25 cellular contexts compared by ENCODE assay signal in the genomic region with DNA sequence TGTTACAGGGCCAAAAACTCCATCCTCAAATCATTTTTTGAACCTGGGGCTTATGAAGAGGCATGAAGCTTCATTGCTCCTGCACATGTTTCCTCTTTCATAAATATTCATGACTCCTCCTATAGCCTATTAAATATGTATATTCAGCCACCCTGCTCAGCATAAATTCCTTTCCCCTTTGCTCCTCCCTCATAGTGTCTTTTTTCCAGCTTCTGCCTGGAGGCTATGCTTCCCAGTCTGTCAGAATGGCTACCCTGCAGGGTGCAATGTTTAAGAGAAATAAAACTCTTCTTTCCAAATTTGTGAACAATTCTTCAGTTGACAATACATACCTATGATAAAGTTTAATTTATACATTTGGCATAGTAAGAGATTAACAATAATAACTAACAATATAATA.
"Had no signal": no experiment of that assay in that cellular context is flagged by ENCODE, and none has a peak within 500 bp of the region (broad histone marks: within the 10 kb centered on the region; RNA-seq: fewer than 3 reads in every experiment).

No MANE protein-coding gene starts in this region.

- H3K9me3 ChIP-seq: Peyer's patch, SJCRH30 had no signal

- ATAC-seq: activated CD8-positive, alpha-beta T cell treated with anti-CD3 and anti-CD28 coated beads, Interleukin-2, amount 10 ng/mL, durations not matched to agents 7 days and 5 days; activated naive CD4-positive, alpha-beta T cell treated with anti-CD3 and anti-CD28 coated beads, Interleukin-2, amount 50 U/mL, for 72 hours; activated naive CD8-positive, alpha-beta T cell treated with anti-CD3 and anti-CD28 coated beads, Interleukin-2, amount 50 U/mL, for 24 hours; activated T-cell treated with anti-CD3 and anti-CD28 coated beads, Interleukin-2, amount 50 U/mL, for 4 hours; SK-N-SH treated with all-trans-retinoic acid at 6 μM for 48 hours had no signal

- H3K36me3 ChIP-seq: Peyer's patch, SJCRH30 had no signal

- H3K27me3 ChIP-seq: Peyer's patch, SJCRH30 had no signal

- H3K4me1 ChIP-seq: Peyer's patch, SJCRH30 had no signal

- H3K4me3 ChIP-seq: Peyer's patch, SJCRH30 had no signal

- DNase-seq: activated CD4-positive, alpha-beta T cell treated with anti-CD3 and anti-CD28 coated beads for 48 hours; activated CD4-positive, alpha-beta T cell treated with anti-CD3 and anti-CD28 coated beads, Interleukin-2, amount 50 U/mL, for 4 hours; activated CD4-positive, CD25-positive, alpha-beta regulatory T cell treated with anti-CD3 and anti-CD28 coated beads, Interleukin-2, amount 50 U/mL, for 72 hours; activated CD8-positive, alpha-beta memory T cell treated with anti-CD3 and anti-CD28 coated beads, Interleukin-2, amount 50 U/mL, for 48 hours; activated CD8-positive, alpha-beta T cell treated with anti-CD3 and anti-CD28 coated beads, Interleukin-2, amount 10 ng/mL, durations not matched to agents 7 days and 5 days; activated effector memory CD4-positive, alpha-beta T cell treated with anti-CD3 and anti-CD28 coated beads, Interleukin-2, amount 50 U/mL, for 16 hours; activated naive CD4-positive, alpha-beta T cell treated with Interleukin-2 at 50 U/mL for 16 hours; activated naive CD8-positive, alpha-beta T cell treated with anti-CD3 and anti-CD28 coated beads, Interleukin-2, amount 50 U/mL, for 24 hours; activated T-cell treated with anti-CD3 and anti-CD28 coated beads, Interleukin-2, amount 50 U/mL, for 4 hours; amniotic stem cell; MM.1S; NCI-H1105 treated with DMSO at 0.1 percent for 48 hours; NCI-H1436 treated with DMSO at 0.1 percent for 48 hours; NCI-H187; NCI-H2081; NCI-H446; NCI-H524; NCI-H774; Peyer's patch; Right ventricle myocardium superior; SJCRH30; SW 1271 had no signal

- H3K27ac ChIP-seq: Peyer's patch, RWPE1, SJCRH30 had no signal
